Comparison of ENCODE assay signal across 8 cellular contexts in the genomic region with DNA sequence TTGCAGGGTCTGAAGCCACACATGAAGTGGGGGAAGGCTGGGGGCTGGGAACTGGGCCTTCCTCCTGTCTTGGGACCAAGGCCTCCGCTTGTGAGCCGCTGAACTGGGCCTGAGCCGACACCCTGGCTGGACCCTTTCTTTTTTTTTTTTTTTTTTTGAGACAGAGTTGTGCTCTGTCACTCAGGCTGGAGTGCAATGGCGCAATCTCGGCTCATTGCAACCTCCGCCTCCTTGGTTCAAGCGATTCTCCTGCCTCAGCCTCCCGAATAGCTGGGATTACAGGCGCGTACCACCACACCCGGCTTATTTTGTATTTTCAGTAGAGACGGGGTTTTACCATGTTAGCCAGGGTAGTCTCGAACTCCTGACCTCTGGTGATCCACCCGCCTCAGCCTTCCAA. TPM values are rescaled to one million over a fixed set of nuclear protein-coding genes. Genes with fewer than 3 reads are reported as not detected.
"Had no signal": no experiment of that assay in that cellular context is flagged by ENCODE, and none has a peak within 500 bp of the region (broad histone marks: within the 10 kb centered on the region; RNA-seq: fewer than 3 reads in every experiment).

No MANE protein-coding gene starts in this region.

RNA-seq across cellular contexts. Expression of gene CCDC187, which starts 15.3 kb away (rescaled TPM):
- total RNA-seq: dermis microvascular lymphatic vessel endothelial cell, esophagus mucosa, esophagus squamous epithelium, gastrocnemius medialis, glomerular endothelial cell, left cardiac atrium had no signal
- polyA plus RNA-seq: liver, mammary epithelial cell had no signal
